Comparison of ENCODE assay signal across 9 cellular contexts in genomic region chr10:119090968-119091367, GRCh38. TPM values are rescaled to one million over a fixed set of nuclear protein-coding genes. Genes with fewer than 3 reads are reported as not detected.
DNase-seq lines count a peak whose midpoint lies in the region; ATAC-seq, FAIRE-seq and TF ChIP-seq lines count a peak whose summit lies in the region.
"Had no signal": no experiment of that assay in that cellular context is flagged by ENCODE, and none has a peak within 500 bp of the region (broad histone marks: within the 10 kb centered on the region; RNA-seq: fewer than 3 reads in every experiment).

No MANE protein-coding gene starts in this region.

- H3K9me3 ChIP-seq in keratinocyte (ENCODE audit: control insufficient read depth, low read depth, low read length) = no peaks in the 10 kb centered on the region

- no peak overlapping the region for H2AFZ ChIP-seq in keratinocyte (ENCODE audit: control insufficient read depth, low read length)

- FAIRE-seq in keratinocyte (lab: Jason Lieb, UNC) = peak; percentile 92

- H3K9ac ChIP-seq in keratinocyte (ENCODE audit: control insufficient read depth, extremely low read depth, insufficient read depth, low read length) = no peak overlapping the region

- peak overlapping the region; percentile 49 for H3K27ac ChIP-seq in keratinocyte (ENCODE audit: control insufficient read depth, insufficient read depth, low read length)

- intact Hi-C loops in Calu3 (cut with micrococcal nuclease; ENCODE audit: unreplicated experiment) = no loop called here

- H3K4me1 Mint-ChIP-seq in Calu3 (ENCODE audit: low read depth, unreplicated experiment) = peaks cover 8% of the 10 kb centered on the region

- H3K36me3 ChIP-seq in keratinocyte (ENCODE audit: control insufficient read depth in 2 of 2, extremely low read depth in 1 of 2, insufficient read depth in 2 of 2, low read length in 2 of 2) = no peaks in the 10 kb centered on the region

- no peak overlapping the region for H3K4me3 Mint-ChIP-seq in Calu3 (ENCODE audit: low read depth, unreplicated experiment)

- H3K27me3 ChIP-seq in keratinocyte (ENCODE audit: control insufficient read depth, extremely low read depth, insufficient read depth, low read length) = no peaks in the 10 kb centered on the region

- H3K36me3 Mint-ChIP-seq in Calu3 (ENCODE audit: insufficient read depth, unreplicated experiment) = peaks cover 3% of the 10 kb centered on the region

- BruUV-seq in Calu3 (replicated peaks; lab: Mats Ljungman, UMichigan) = no TSS peak

- peaks cover 19% of the 10 kb centered on the region for H3K4me1 ChIP-seq in keratinocyte (ENCODE audit: control insufficient read depth, extremely low read depth, insufficient read depth, low read length)

- DNase-seq in Calu3 (peak; percentile 42), LHCN-M2 (ENCODE audit: low read depth) (peak; percentile 68), keratinocyte (ENCODE audit: low read depth, low spot score) (no peak), NCI-H1436 (lab: John Stamatoyannopoulos, UW) (no peak), KG1 (lab: John Stamatoyannopoulos, UW) (no peak), NCI-H345 treated with DMSO at 0.1 percent for 48 hours (lab: John Stamatoyannopoulos, UW; ENCODE audit: unreplicated experiment) (no peak)
- DNase-seq in activated CD4-positive, alpha-beta T cell treated with anti-CD3 and anti-CD28 coated beads, Interleukin-2, amount 50 U/mL, for 1 hour = peak; percentile 34
- DNase-seq: substantia nigra had no signal

- no peaks in the 10 kb centered on the region for H3K27me3 Mint-ChIP-seq in Calu3 (ENCODE audit: unreplicated experiment)

- ATAC-seq in HG02571 (IDR thresholded peaks at IDR 0.05; ENCODE audit: unreplicated experiment) = no peak

- H3K9me1 ChIP-seq in keratinocyte (ENCODE audit: control insufficient read depth, extremely low read depth, insufficient read depth, low read length) = no peaks in the 10 kb centered on the region

- H4K20me1 ChIP-seq in keratinocyte (ENCODE audit: control insufficient read depth, extremely low read depth, insufficient read depth, low read length) = no peaks in the 10 kb centered on the region

- H3K9me3 Mint-ChIP-seq in Calu3 (ENCODE audit: low read depth, unreplicated experiment) = no peaks in the 10 kb centered on the region

- TF ChIP-seq CTCF in Calu3 (IDR thresholded peaks at IDR 0.05; ENCODE audit: unreplicated experiment) (no peak), keratinocyte (optimal IDR thresholded peaks at IDR 0.05 in 1 of 3, IDR thresholded peaks at IDR 0.05 in 1 of 3, conservative IDR thresholded peaks at IDR 0.05 in 1 of 3; ENCODE audit: extremely low read depth in 1 of 3, insufficient read depth in 2 of 3, low read length in 3 of 3) (no peak)

- dilution Hi-C loops in keratinocyte (cut with MboI; ENCODE audit: extremely low pct_ligation_motif_present, low sequenced_read_pairs) = no loop called here

- no peak overlapping the region for H3K4me3 ChIP-seq in keratinocyte (ENCODE audit: control insufficient read depth in 2 of 3, extremely low read depth in 1 of 3, insufficient read depth in 2 of 3, low read depth in 1 of 3, low read length in 3 of 3)

- no peak overlapping the region for H3K27ac Mint-ChIP-seq in Calu3 (ENCODE audit: unreplicated experiment)

- CTCF ChIA-PET in Calu3 (lab: Charles Lee) = interaction anchor here (0.6 to 0.8 kb wide), 2 partner anchors 9 to 14 kb away, joined by 3 read pairs; no protein-coding TSS in a partner anchor

- H3K4me2 ChIP-seq in keratinocyte (ENCODE audit: control insufficient read depth, extremely low read depth, insufficient read depth, low read depth, low read length) = peak overlapping the region; percentile 69

- no peaks in the 10 kb centered on the region for H3K79me2 ChIP-seq in keratinocyte (ENCODE audit: control insufficient read depth, insufficient read depth, low read length)

RNA-seq across cellular contexts. Expression of gene EIF3A, which starts 10.4 kb away (rescaled TPM):
- total RNA-seq in Calu3 (2022) (95.3 and 104 TPM in 2 replicates), LHCN-M2 (2014; rRNA removed) (116 and 140 TPM in 2 replicates)
- 78.2 TPM for polyA plus RNA-seq in LHCN-M2 (2012)
- 42.9 to 84.4 TPM (median 52.4 TPM) in 3 replicates for polyA plus RNA-seq in keratinocyte
- polyA plus RNA-seq in keratinocyte (2011; ENCODE audit: low read depth) = 244 TPM
- polyA plus RNA-seq in keratinocyte (2011; cell fraction: cytosol; rRNA removed) = 58.6 and 74.4 TPM in 2 replicates
- 130 and 149 TPM in 2 replicates for polyA plus RNA-seq in keratinocyte (2011; cell fraction: nucleus; rRNA removed)
- 95.7 and 166 TPM in 2 replicates for polyA plus RNA-seq in keratinocyte (2012; ENCODE audit: low replicate concordance)
- 50.3 to 107 TPM (median 52.3 TPM) in 3 replicates for polyA minus RNA-seq in keratinocyte
- 47.8 TPM for polyA minus RNA-seq in keratinocyte (2011; cell fraction: cytosol; rRNA and poly(A)+ RNA removed)
- polyA minus RNA-seq in keratinocyte (2011; cell fraction: nucleus; rRNA and poly(A)+ RNA removed) = 80.9 and 164 TPM in 2 replicates

RNA-seq across cellular contexts. Expression of gene DENND10, which starts 12.9 kb away (rescaled TPM):
- total RNA-seq in Calu3 (2022) (15.8 and 16.7 TPM in 2 replicates), LHCN-M2 (2014; rRNA removed) (53.1 and 67.3 TPM in 2 replicates)
- polyA plus RNA-seq in LHCN-M2 (2012) = 30.5 TPM
- polyA plus RNA-seq in keratinocyte = 74.0 to 80.4 TPM (median 76.5 TPM) in 3 replicates
- polyA plus RNA-seq in keratinocyte (2011; ENCODE audit: low read depth) = 26.9 TPM
- polyA plus RNA-seq in keratinocyte (2011; cell fraction: cytosol; rRNA removed) = 70.3 and 101 TPM in 2 replicates
- 59.6 and 64.7 TPM in 2 replicates for polyA plus RNA-seq in keratinocyte (2011; cell fraction: nucleus; rRNA removed)
- 44.6 and 47.0 TPM in 2 replicates for polyA plus RNA-seq in keratinocyte (2012; ENCODE audit: low replicate concordance)
- polyA minus RNA-seq in keratinocyte = 22.2 to 53.3 TPM (median 51.0 TPM) in 3 replicates
- polyA minus RNA-seq in keratinocyte (2011; cell fraction: cytosol; rRNA and poly(A)+ RNA removed) = 67.1 TPM
- polyA minus RNA-seq in keratinocyte (2011; cell fraction: nucleus; rRNA and poly(A)+ RNA removed) = 30.6 and 35.4 TPM in 2 replicates

Comparison
In these comparisons a context has a peak if more than half of its experiments do, and no peak if none do; other contexts are left out.
1. DNase-seq: peak in Calu3 (single experiment), LHCN-M2 (single experiment) and activated CD4-positive, alpha-beta T cell treated with anti-CD3 and anti-CD28 coated beads, Interleukin-2, amount 50 U/mL, for 1 hour (single experiment); none in keratinocyte (single experiment), NCI-H1436 (single experiment), KG1 (single experiment) and NCI-H345 treated with DMSO at 0.1 percent for 48 hours (single experiment).